In the genomic region with DNA sequence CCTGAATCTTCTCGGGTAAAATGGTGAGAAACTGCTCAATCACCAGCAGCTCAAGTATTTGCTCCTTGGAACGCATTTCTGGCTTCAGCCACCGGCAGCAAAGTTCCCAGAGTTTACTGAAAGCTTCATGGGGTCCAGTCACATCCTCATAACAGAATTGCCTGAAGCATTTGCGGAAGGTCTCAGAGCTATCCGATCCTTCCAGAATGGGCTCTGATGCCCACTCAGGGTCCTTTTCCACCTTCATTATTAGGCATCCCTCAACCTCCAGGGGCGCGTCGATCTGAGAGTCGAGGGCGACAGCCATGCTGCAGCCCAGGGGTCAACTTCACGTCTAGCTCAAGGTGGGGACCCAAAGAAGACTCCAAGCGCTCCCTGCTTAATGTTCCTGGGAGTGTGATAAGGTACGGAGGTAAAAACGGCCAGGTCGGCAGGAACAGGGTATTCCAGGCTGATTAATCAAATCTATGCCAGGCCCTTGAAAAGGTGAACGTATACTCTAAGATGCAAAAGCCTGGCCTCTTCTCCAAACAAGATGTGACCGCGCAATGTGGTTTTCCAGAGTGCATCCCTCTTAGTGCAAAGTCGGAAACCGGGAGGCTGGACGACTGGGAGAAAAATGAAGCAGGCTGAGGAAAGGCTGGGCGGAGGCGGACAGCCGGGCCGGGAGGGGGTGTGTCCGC, we compare ENCODE assay signal across 8 cellular contexts. TPM values are rescaled to one million over a fixed set of nuclear protein-coding genes. Genes with fewer than 3 reads are reported as not detected.
DNase-seq lines count a peak whose midpoint lies in the region; ATAC-seq and TF ChIP-seq lines count a peak whose summit lies in the region.

No MANE protein-coding gene starts in this region.

- no peak for TF ChIP-seq EP300 in neural cell (conservative IDR thresholded peaks at IDR 0.05; ENCODE audit: poor library complexity, severe bottlenecking)

- peak overlapping the region; percentile 94 for H3K9ac ChIP-seq in neural cell (ENCODE audit: low read length)

- no peaks in the 10 kb centered on the region for H3K9me2 ChIP-seq in neural cell (ENCODE audit: insufficient read depth, low read length)

- DNase-seq in cardiac muscle cell (ENCODE audit: low read depth in 1 of 2, low spot score in 1 of 2), result peak; percentile 23 to 44
- no peak for DNase-seq in left ventricle myocardium superior
- DNase-seq in epithelial cell of esophagus (ENCODE audit: low read depth), result peak; percentile 10
- no peak for DNase-seq in DMS153 treated with DMSO at 0.1 percent for 48 hours (lab: John Stamatoyannopoulos, UW; ENCODE audit: unreplicated experiment)
- DNase-seq in A172 (ENCODE audit: low spot score), result no peak

- peaks cover 26% of the 10 kb centered on the region for H3K4me1 ChIP-seq in cardiac muscle cell (ENCODE audit: low read depth)

- peaks cover 55% of the 10 kb centered on the region for H3K79me2 ChIP-seq in neural cell (replicated peaks; ENCODE audit: insufficient read depth, low read length)

- H3K27ac ChIP-seq in cardiac muscle cell (peak overlapping the region; percentile 99), neural cell (ENCODE audit: low read length) (peak overlapping the region; percentile 95)

- intact Hi-C loops in left ventricle myocardium superior (cut with micrococcal nuclease), result no loop called here

- no peaks in the 10 kb centered on the region for H3K9me3 ChIP-seq in cardiac muscle cell (ENCODE audit: low read depth)
- no peaks in the 10 kb centered on the region for H3K9me3 ChIP-seq in neural cell (ENCODE audit: low read length)

- H2AFZ ChIP-seq in neural cell (ENCODE audit: low read depth, low read length), result peak overlapping the region; percentile 18

- H3K4me3 ChIP-seq in cardiac muscle cell (peak overlapping the region; percentile 49), epithelial cell of esophagus (ENCODE audit: low read length) (peak overlapping the region; percentile 84), neural cell (ENCODE audit: low read length) (peak overlapping the region; percentile 86)

- TF ChIP-seq RAD21 in neural cell (conservative IDR thresholded peaks at IDR 0.05), result no peak

- no peaks in the 10 kb centered on the region for H4K20me1 ChIP-seq in neural cell (ENCODE audit: insufficient read depth)

- no peaks in the 10 kb centered on the region for H3F3A ChIP-seq in neural cell (ENCODE audit: insufficient read depth, low read length, poor library complexity, severe bottlenecking)

- H3K4me2 ChIP-seq in neural cell (ENCODE audit: low read length), result peak overlapping the region; percentile 65

- no peak for ATAC-seq in left ventricle myocardium superior
- ATAC-seq in HG03139 (IDR thresholded peaks at IDR 0.05; ENCODE audit: unreplicated experiment), result peak; percentile 2
- ATAC-seq in SK-N-SH treated with all-trans-retinoic acid at 6 μM for 48 hours, result peak; percentile 48

- H3K27me3 ChIP-seq in cardiac muscle cell (no peaks in the 10 kb centered on the region), neural cell (ENCODE audit: insufficient read depth, low read depth, low read length) (no peaks in the 10 kb centered on the region)

- TF ChIP-seq CTCF in cardiac muscle cell (IDR thresholded peaks at IDR 0.05; ENCODE audit: low read depth, low read length) (peak; percentile 14), epithelial cell of esophagus (IDR thresholded peaks at IDR 0.05; ENCODE audit: insufficient read depth, low read depth, low read length, missing control alignments) (peak; percentile 19), neural cell (IDR thresholded peaks at IDR 0.05; ENCODE audit: poor library complexity, severe bottlenecking) (peak; percentile 52)

- H3K36me3 ChIP-seq in cardiac muscle cell, result peaks cover 21% of the 10 kb centered on the region
- H3K36me3 ChIP-seq in neural cell (ENCODE audit: insufficient read depth, low read length), result no peaks in the 10 kb centered on the region

TF ChIP-seq in SK-N-SH treated with all-trans-retinoic acid at 6 μM for 48 hours, 23 proteins besides CTCF, POLR2A, EP300 and RAD21 (continues in another document):
- TF ChIP-seq, protein P1, sequence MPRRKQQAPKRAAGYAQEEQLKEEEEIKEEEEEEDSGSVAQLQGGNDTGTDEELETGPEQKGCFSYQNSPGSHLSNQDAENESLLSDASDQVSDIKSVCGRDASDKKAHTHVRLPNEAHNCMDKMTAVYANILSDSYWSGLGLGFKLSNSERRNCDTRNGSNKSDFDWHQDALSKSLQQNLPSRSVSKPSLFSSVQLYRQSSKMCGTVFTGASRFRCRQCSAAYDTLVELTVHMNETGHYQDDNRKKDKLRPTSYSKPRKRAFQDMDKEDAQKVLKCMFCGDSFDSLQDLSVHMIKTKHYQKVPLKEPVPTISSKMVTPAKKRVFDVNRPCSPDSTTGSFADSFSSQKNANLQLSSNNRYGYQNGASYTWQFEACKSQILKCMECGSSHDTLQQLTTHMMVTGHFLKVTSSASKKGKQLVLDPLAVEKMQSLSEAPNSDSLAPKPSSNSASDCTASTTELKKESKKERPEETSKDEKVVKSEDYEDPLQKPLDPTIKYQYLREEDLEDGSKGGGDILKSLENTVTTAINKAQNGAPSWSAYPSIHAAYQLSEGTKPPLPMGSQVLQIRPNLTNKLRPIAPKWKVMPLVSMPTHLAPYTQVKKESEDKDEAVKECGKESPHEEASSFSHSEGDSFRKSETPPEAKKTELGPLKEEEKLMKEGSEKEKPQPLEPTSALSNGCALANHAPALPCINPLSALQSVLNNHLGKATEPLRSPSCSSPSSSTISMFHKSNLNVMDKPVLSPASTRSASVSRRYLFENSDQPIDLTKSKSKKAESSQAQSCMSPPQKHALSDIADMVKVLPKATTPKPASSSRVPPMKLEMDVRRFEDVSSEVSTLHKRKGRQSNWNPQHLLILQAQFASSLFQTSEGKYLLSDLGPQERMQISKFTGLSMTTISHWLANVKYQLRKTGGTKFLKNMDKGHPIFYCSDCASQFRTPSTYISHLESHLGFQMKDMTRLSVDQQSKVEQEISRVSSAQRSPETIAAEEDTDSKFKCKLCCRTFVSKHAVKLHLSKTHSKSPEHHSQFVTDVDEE (CRISPR knock-in tag; IDR thresholded peaks at IDR 0.05), result no peak
- TF ChIP-seq ZC3H10 (CRISPR knock-in tag; IDR thresholded peaks at IDR 0.05), result no peak

TF ChIP-seq in neural cell, 6 proteins besides CTCF, POLR2A, EP300 and RAD21:
- TF ChIP-seq SMC3 (conservative IDR thresholded peaks at IDR 0.05; ENCODE audit: poor library complexity), result no peak
- TF ChIP-seq, protein P2, sequence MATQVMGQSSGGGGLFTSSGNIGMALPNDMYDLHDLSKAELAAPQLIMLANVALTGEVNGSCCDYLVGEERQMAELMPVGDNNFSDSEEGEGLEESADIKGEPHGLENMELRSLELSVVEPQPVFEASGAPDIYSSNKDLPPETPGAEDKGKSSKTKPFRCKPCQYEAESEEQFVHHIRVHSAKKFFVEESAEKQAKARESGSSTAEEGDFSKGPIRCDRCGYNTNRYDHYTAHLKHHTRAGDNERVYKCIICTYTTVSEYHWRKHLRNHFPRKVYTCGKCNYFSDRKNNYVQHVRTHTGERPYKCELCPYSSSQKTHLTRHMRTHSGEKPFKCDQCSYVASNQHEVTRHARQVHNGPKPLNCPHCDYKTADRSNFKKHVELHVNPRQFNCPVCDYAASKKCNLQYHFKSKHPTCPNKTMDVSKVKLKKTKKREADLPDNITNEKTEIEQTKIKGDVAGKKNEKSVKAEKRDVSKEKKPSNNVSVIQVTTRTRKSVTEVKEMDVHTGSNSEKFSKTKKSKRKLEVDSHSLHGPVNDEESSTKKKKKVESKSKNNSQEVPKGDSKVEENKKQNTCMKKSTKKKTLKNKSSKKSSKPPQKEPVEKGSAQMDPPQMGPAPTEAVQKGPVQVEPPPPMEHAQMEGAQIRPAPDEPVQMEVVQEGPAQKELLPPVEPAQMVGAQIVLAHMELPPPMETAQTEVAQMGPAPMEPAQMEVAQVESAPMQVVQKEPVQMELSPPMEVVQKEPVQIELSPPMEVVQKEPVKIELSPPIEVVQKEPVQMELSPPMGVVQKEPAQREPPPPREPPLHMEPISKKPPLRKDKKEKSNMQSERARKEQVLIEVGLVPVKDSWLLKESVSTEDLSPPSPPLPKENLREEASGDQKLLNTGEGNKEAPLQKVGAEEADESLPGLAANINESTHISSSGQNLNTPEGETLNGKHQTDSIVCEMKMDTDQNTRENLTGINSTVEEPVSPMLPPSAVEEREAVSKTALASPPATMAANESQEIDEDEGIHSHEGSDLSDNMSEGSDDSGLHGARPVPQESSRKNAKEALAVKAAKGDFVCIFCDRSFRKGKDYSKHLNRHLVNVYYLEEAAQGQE (IDR thresholded peaks at IDR 0.05; ENCODE audit: borderline replicate concordance), result peak; percentile 41
- TF ChIP-seq MXI1 (conservative IDR thresholded peaks at IDR 0.05; ENCODE audit: poor library complexity, severe bottlenecking), result peak; percentile 57
- TF ChIP-seq POLR2AphosphoS5 (IDR thresholded peaks at IDR 0.05), result no peak
- no peak for TF ChIP-seq TAF1 (IDR thresholded peaks at IDR 0.05; ENCODE audit: low read depth)
- TF ChIP-seq EZH2 (IDR thresholded peaks at IDR 0.05; ENCODE audit: borderline replicate concordance, insufficient read depth, low read length, poor library complexity, severe bottlenecking), result no peak

RNA-seq across cellular contexts. Expression of a gene that starts 0.7 kb away (rescaled TPM):
- total RNA-seq in cardiac muscle cell, result 10.3 and 11.4 TPM in 2 replicates
- 4.8 and 6.8 TPM in 2 replicates for polyA plus RNA-seq in cardiac muscle cell
- 3.9 TPM for total RNA-seq in left ventricle myocardium superior
- polyA plus RNA-seq in neural cell, result 14.0 and 17.2 TPM in 2 replicates
- polyA minus RNA-seq in neural cell, result 56.0 and 63.7 TPM in 2 replicates
- total RNA-seq in A172 (2014; rRNA removed; shearing (Covaris generic)), result 2.7 and 4.3 TPM in 2 replicates

RNA-seq across cellular contexts. Expression of a gene that starts 40.2 kb away (rescaled TPM):
- total RNA-seq in cardiac muscle cell, result 0.81 and 0.83 TPM in 2 replicates
- polyA plus RNA-seq in cardiac muscle cell, result 0.62 and 1.1 TPM in 2 replicates
- total RNA-seq in left ventricle myocardium superior, result not detected
- polyA plus RNA-seq in neural cell, result 0.56 and 0.89 TPM in 2 replicates
- polyA minus RNA-seq in neural cell, result 0.46 TPM in 1 of 2 replicates, not detected in the other
- not detected in 2 replicates for total RNA-seq in A172 (2014; rRNA removed; shearing (Covaris generic))

Comparison
In these comparisons a context has a peak if more than half of its experiments do, and no peak if none do; other contexts are left out.
1. DNase-seq: peak in cardiac muscle cell (2 of 2) and epithelial cell of esophagus (single experiment); none in left ventricle myocardium superior (single experiment), DMS153 treated with DMSO at 0.1 percent for 48 hours (single experiment) and A172 (single experiment).
2. Peak in every context shown above with its lines, with median percentiles within 50 percentile points of each other: H3K4me3 ChIP-seq and CTCF ChIP-seq.